ENCODE assay signal across 19 cellular contexts in the genomic region with DNA sequence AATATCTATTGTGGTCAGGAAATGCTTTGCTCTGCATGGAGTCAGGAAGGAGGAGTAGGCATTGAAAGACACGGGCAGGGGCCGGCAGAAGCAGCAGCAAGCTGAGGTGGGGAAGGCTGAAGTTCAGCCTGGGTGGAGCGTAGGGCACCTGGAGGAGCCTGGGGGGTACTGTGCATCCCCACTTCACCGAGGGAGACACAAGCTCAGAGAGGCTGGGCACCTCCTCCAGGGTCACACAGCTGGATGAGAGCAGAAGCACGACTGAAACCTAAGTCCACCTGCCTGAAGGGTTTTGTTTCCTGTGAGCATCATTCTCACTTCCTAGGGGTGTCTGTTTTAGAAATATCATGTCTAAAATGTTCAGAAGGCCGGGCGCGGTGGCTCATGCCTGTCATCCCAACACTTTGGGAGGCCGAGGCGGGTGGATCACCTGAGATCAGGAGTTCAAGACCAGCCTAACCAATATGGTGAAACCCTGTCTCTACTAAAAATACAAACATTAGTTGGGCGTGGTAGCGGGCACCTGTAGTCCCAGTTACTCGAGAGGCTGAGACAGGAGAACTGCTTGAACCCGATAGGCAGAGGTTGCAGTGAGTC.
DNase-seq lines count a peak whose midpoint lies in the region; ATAC-seq and TF ChIP-seq lines count a peak whose summit lies in the region.
"Had no signal": no experiment of that assay in that cellular context is flagged by ENCODE, and none has a peak within 500 bp of the region (broad histone marks: within the 10 kb centered on the region; RNA-seq: fewer than 3 reads in every experiment).

No MANE protein-coding gene starts in this region.

- H3K4me1 ChIP-seq in endodermal cell (ENCODE audit: control insufficient read depth, insufficient read depth, low read length) (no peaks in the 10 kb centered on the region), neuronal stem cell (ENCODE audit: control insufficient read depth in 2 of 2, insufficient read depth in 1 of 2, low read depth in 1 of 2, low read length in 2 of 2) (no peaks in the 10 kb centered on the region), foreskin keratinocyte (no peaks in the 10 kb centered on the region), OCI-LY7 (ENCODE audit: insufficient read depth, low read length, poor library complexity, severe bottlenecking) (no peaks in the 10 kb centered on the region)
- H3K4me1 ChIP-seq: Caco-2, SJCRH30 had no signal

- CTCF ChIA-PET in OCI-LY7 (lab: Charles Lee; ENCODE audit: unreplicated experiment): no interaction called here

- no peak overlapping the region for H2BK120ac ChIP-seq in neuronal stem cell (ENCODE audit: low read depth, low read length)

- H3K79me1 ChIP-seq in neuronal stem cell (ENCODE audit: low read depth, low read length): no peaks in the 10 kb centered on the region

- no peak overlapping the region for H3K4me3 Mint-ChIP-seq in endodermal cell
- H3K4me3 Mint-ChIP-seq: CD4-positive, alpha-beta T cell had no signal

- no peak overlapping the region for H3K14ac ChIP-seq in neuronal stem cell (ENCODE audit: low read length)

- peak overlapping the region; percentile 73 for H2BK12ac ChIP-seq in neuronal stem cell (ENCODE audit: low read length)

- TF ChIP-seq CTCF in endodermal cell (conservative IDR thresholded peaks at IDR 0.05) (no peak), foreskin keratinocyte (conservative IDR thresholded peaks at IDR 0.05) (no peak), OCI-LY7 (conservative IDR thresholded peaks at IDR 0.05; ENCODE audit: low read length) (no peak)

- no peak for ATAC-seq in foreskin keratinocyte
- ATAC-seq: Panc1 had no signal

- H3K4me1 Mint-ChIP-seq in endodermal cell: no peaks in the 10 kb centered on the region

- no peak overlapping the region for H4K91ac ChIP-seq in neuronal stem cell (ENCODE audit: low read depth, low read length, poor library complexity)

- H3K36me3 ChIP-seq in endodermal cell (ENCODE audit: control insufficient read depth, insufficient read depth, low read length) (no peaks in the 10 kb centered on the region), neuronal stem cell (replicated peaks in 1 of 2; ENCODE audit: control insufficient read depth in 2 of 2, insufficient read depth in 2 of 2, low read length in 2 of 2) (no peaks in the 10 kb centered on the region), OCI-LY7 (ENCODE audit: insufficient read depth, low read length) (no peaks in the 10 kb centered on the region)
- H3K36me3 ChIP-seq: SJCRH30 had no signal

- no peaks in the 10 kb centered on the region for H4K20me1 ChIP-seq in OCI-LY7 (ENCODE audit: insufficient read depth, low read length)

- H2BK15ac ChIP-seq in neuronal stem cell (ENCODE audit: low read length): no peak overlapping the region

- peaks cover 14% of the 10 kb centered on the region for H3K9me3 Mint-ChIP-seq in endodermal cell
- H3K9me3 Mint-ChIP-seq: CD4-positive, alpha-beta T cell had no signal

- DNase-seq in activated effector memory CD4-positive, alpha-beta T cell treated with anti-CD3 and anti-CD28 coated beads, Interleukin-2, amount 50 U/mL, for 16 hours: peak; percentile 36
- no peak for DNase-seq in activated effector memory CD4-positive, alpha-beta T cell treated with Interleukin-2 at 50 U/mL for 16 hours
- DNase-seq in endodermal cell (peak; percentile 37), neuronal stem cell (ENCODE audit: low spot score) (no peak), foreskin keratinocyte (no peak), NCI-H187 treated with DMSO at 0.1 percent for 48 hours (lab: John Stamatoyannopoulos, UW) (no peak), OCI-LY7 (ENCODE audit: low spot score) (no peak)
- DNase-seq: Caco-2; CD4-positive, alpha-beta T cell; IMR-90; Karpas-422; NCI-H1048; NCI-H1436; NCI-H2029; NCI-H345; NCI-H524 treated with DMSO at 0.1 percent for 48 hours; SJCRH30 had no signal

- no peak overlapping the region for H4K8ac ChIP-seq in neuronal stem cell (ENCODE audit: low read depth, low read length)

- H3K27ac ChIP-seq in endodermal cell (ENCODE audit: low read depth, low read length) (no peak overlapping the region), neuronal stem cell (replicated peaks; ENCODE audit: low read length) (no peak overlapping the region), foreskin keratinocyte (no peak overlapping the region), OCI-LY7 (ENCODE audit: low read depth, low read length, poor library complexity, severe bottlenecking) (no peak overlapping the region)
- H3K27ac ChIP-seq: HL-60, SJCRH30 had no signal

- no peak overlapping the region for H3K9ac ChIP-seq in endodermal cell (ENCODE audit: extremely low read depth, low read length, poor library complexity, severe bottlenecking)
- H3K9ac ChIP-seq in neuronal stem cell (ENCODE audit: low read depth, low read length, poor library complexity): no peak overlapping the region

- H3K4me2 ChIP-seq in neuronal stem cell (ENCODE audit: insufficient read depth, low read length, poor library complexity, severe bottlenecking) (no peak overlapping the region), OCI-LY7 (ENCODE audit: low read length) (no peak overlapping the region)

- H3K23ac ChIP-seq in neuronal stem cell (ENCODE audit: low read depth, low read length, poor library complexity): no peak overlapping the region

- POLR2A ChIA-PET in OCI-LY7 (lab: Charles Lee): no interaction called here

- H3K18ac ChIP-seq in neuronal stem cell (ENCODE audit: low read length): peak overlapping the region; percentile 64

- H3K36me3 Mint-ChIP-seq in endodermal cell (ENCODE audit: low read depth): no peaks in the 10 kb centered on the region

- intact Hi-C loops in OCI-LY7 (cut with micrococcal nuclease; ENCODE audit: unreplicated experiment): no loop called here

- no peak overlapping the region for H2BK5ac ChIP-seq in neuronal stem cell (ENCODE audit: low read length)

- 79 to 80% methylated on average over 13 to 14 of the region's 14 CpGs for WGBS in endodermal cell (ENCODE audit: insufficient coverage in 1 of 2, insufficient read length in 1 of 2), 2 experiments
- WGBS in neuronal stem cell (ENCODE audit: extremely low coverage in 2 of 2, insufficient read length in 2 of 2, insufficient replicate concordance in 1 of 2), 2 donors: no CpG with 5 or more reads among the region's 14 CpGs

- no peaks in the 10 kb centered on the region for H3K27me3 ChIP-seq in endodermal cell (ENCODE audit: control insufficient read depth, insufficient read depth, low read length, poor library complexity, severe bottlenecking)
- H3K27me3 ChIP-seq in neuronal stem cell (ENCODE audit: control insufficient read depth in 3 of 3, insufficient read depth in 3 of 3, low read depth in 1 of 3, low read length in 3 of 3): no peaks in the 10 kb centered on the region
- H3K27me3 ChIP-seq in foreskin keratinocyte: peaks cover 5% of the 10 kb centered on the region

- no peaks in the 10 kb centered on the region for H3K9me2 ChIP-seq in OCI-LY7 (ENCODE audit: insufficient read depth, low read length)

- H3K4me3 ChIP-seq in endodermal cell (ENCODE audit: low read length) (no peak overlapping the region), neuronal stem cell (ENCODE audit: low read length in 2 of 2) (no peak overlapping the region), OCI-LY7 (ENCODE audit: low read depth, low read length, poor library complexity, severe bottlenecking) (no peak overlapping the region)
- H3K4me3 ChIP-seq: SJCRH30 had no signal

- no peaks in the 10 kb centered on the region for H3K27me3 Mint-ChIP-seq in endodermal cell (ENCODE audit: insufficient read depth)

- H3K4ac ChIP-seq in neuronal stem cell (ENCODE audit: low read length): no peak overlapping the region

- H2AK5ac ChIP-seq in neuronal stem cell (ENCODE audit: low read depth, low read length): no peak overlapping the region

- H2AFZ ChIP-seq in neuronal stem cell (ENCODE audit: low read length): no peak overlapping the region
- no peak overlapping the region for H2AFZ ChIP-seq in OCI-LY7 (ENCODE audit: low read length)

- no TSS peak for BruUV-seq in OCI-LY7 (replicated peaks; lab: Mats Ljungman, UMichigan)

- no peaks in the 10 kb centered on the region for H3K9me3 ChIP-seq in endodermal cell (ENCODE audit: control insufficient read depth, low read length)
- H3K9me3 ChIP-seq in neuronal stem cell (replicated peaks in 1 of 2; ENCODE audit: control insufficient read depth in 2 of 2, insufficient read depth in 1 of 2, low read depth in 1 of 2, low read length in 2 of 2): peaks cover 0 to 3% of the 10 kb centered on the region in 2 donors
- no peaks in the 10 kb centered on the region for H3K9me3 ChIP-seq in OCI-LY7 (ENCODE audit: low read length)
- H3K9me3 ChIP-seq: Caco-2, SJCRH30 had no signal

- H3K79me2 ChIP-seq in OCI-LY7 (ENCODE audit: insufficient read depth, low read depth, low read length): no peaks in the 10 kb centered on the region

- H3K27ac Mint-ChIP-seq in endodermal cell: no peak overlapping the region
- H3K27ac Mint-ChIP-seq: CD4-positive, alpha-beta T cell had no signal

Comparison
In these comparisons a context has a peak if more than half of its experiments do, and no peak if none do; other contexts are left out.
1. DNase-seq: peak in activated effector memory CD4-positive, alpha-beta T cell treated with anti-CD3 and anti-CD28 coated beads, Interleukin-2, amount 50 U/mL, for 16 hours (single experiment) and endodermal cell (single experiment); none in activated effector memory CD4-positive, alpha-beta T cell treated with Interleukin-2 at 50 U/mL for 16 hours (single experiment), neuronal stem cell (single experiment), foreskin keratinocyte (0 of 2), NCI-H187 treated with DMSO at 0.1 percent for 48 hours (single experiment) and OCI-LY7 (single experiment).